In the genomic region with DNA sequence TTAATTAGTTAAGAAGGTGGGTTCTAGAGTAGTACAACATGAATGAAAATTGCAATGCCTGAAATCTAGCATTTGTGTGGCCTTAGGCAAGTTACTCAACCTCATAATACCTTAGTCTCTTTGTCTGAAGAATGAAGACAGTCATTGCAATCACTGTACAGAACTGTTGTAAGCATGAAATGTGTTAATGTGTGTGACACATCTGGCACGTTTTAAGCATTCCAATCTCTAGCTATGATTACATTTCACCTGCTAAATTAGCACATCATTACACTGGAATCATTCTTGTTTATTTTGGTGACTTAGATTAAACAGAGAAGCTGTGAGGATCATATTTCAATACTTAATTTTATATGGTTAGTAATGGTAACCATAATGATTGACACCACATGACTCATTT, we compare ENCODE assay signal across 15 cellular contexts.
DNase-seq lines count a peak whose midpoint lies in the region; ATAC-seq and TF ChIP-seq lines count a peak whose summit lies in the region.
"Had no signal": no experiment of that assay in that cellular context is flagged by ENCODE, and none has a peak within 500 bp of the region (broad histone marks: within the 10 kb centered on the region; RNA-seq: fewer than 3 reads in every experiment).

No MANE protein-coding gene starts in this region.

- no peaks in the 10 kb centered on the region for H3K9me3 Mint-ChIP-seq in MCF 10A (ENCODE audit: unreplicated experiment)
- H3K9me3 Mint-ChIP-seq: CD14-positive monocyte had no signal

- no peak overlapping the region for H3K4me3 Mint-ChIP-seq in MCF 10A (ENCODE audit: unreplicated experiment)
- H3K4me3 Mint-ChIP-seq: CD14-positive monocyte; CD4-positive, alpha-beta memory T cell; GM23338 had no signal

- no peak for TF ChIP-seq EP300 in upper lobe of left lung (IDR thresholded peaks at IDR 0.05)

- DNase-seq in MCF 10A (ENCODE audit: unreplicated experiment) (peak; percentile 17), mammary epithelial cell (no peak), RWPE1 (ENCODE audit: low spot score) (peak; percentile 1), epithelial cell of esophagus (ENCODE audit: low read depth) (peak; percentile 51), renal cortical epithelial cell (ENCODE audit: low read depth) (peak; percentile 3), upper lobe of left lung (no peak)
- DNase-seq: 8988T; CD4-positive, alpha-beta memory T cell; GDM1; HCEC 1CT had no signal

- H3K4me3 ChIP-seq in mammary epithelial cell (replicated peaks in 1 of 3; ENCODE audit: insufficient read depth in 1 of 3, low read depth in 2 of 3, low read length in 3 of 3) (no peak overlapping the region), epithelial cell of esophagus (ENCODE audit: low read length) (no peak overlapping the region), upper lobe of left lung (no peak overlapping the region)
- H3K4me3 ChIP-seq: BLaER1, GM23338 had no signal

- no peaks in the 10 kb centered on the region for H4K20me1 ChIP-seq in mammary epithelial cell (ENCODE audit: insufficient read depth, low read length)
- H4K20me1 ChIP-seq: BLaER1 had no signal

- 0% methylated on average over 1 of the region's 1 CpG for WGBS in mammary epithelial cell (ENCODE audit: low coverage, missing lambda C conversion rate)
- whole genome bisulfite sequencing in upper lobe of left lung, 2 donors = 43 to 45% methylated on average over 1 of the region's 1 CpG

- in situ Hi-C loops in mammary epithelial cell (cut with MboI; ENCODE audit: low sequenced_read_pairs in 2 of 2) = no loop called here

- dilution Hi-C loops in mammary epithelial cell (cut with HindIII; ENCODE audit: low sequenced_read_pairs) = no loop called here

- POLR2A ChIA-PET in MCF 10A (lab: Yijun Ruan, JAX) = no interaction called here
- POLR2A ChIA-PET in RWPE1 (lab: Yijun Ruan, JAX; ENCODE audit: low non-redundant PET) = no interaction called here

- H3K27me3 ChIP-seq in mammary epithelial cell (ENCODE audit: insufficient read depth, low read length) = no peaks in the 10 kb centered on the region
- no peaks in the 10 kb centered on the region for H3K27me3 ChIP-seq in upper lobe of left lung
- H3K27me3 ChIP-seq: BLaER1 had no signal

- no peak for TF ChIP-seq POLR2A in upper lobe of left lung (IDR thresholded peaks at IDR 0.05)

- H2AFZ ChIP-seq in mammary epithelial cell (ENCODE audit: low read depth, low read length) = no peak overlapping the region
- H2AFZ ChIP-seq: GM23338 had no signal

- H3K4me1 ChIP-seq in mammary epithelial cell (ENCODE audit: insufficient read depth, low read length) = no peaks in the 10 kb centered on the region
- no peaks in the 10 kb centered on the region for H3K4me1 ChIP-seq in upper lobe of left lung
- H3K4me1 ChIP-seq: BLaER1 had no signal

- CTCF ChIA-PET in MCF 10A (lab: Yijun Ruan, JAX) = no interaction called here
- CTCF ChIA-PET in mammary epithelial cell (lab: Charles Lee; ENCODE audit: low non-redundant PET) = no interaction called here
- CTCF ChIA-PET in RWPE1 (lab: Yijun Ruan, JAX) = interaction anchor here (0.6 kb wide), 1 partner anchor 120 kb away, joined by 3 read pairs; no protein-coding TSS in a partner anchor

- peaks cover 4% of the 10 kb centered on the region for H3K27me3 Mint-ChIP-seq in MCF 10A (ENCODE audit: insufficient read depth, unreplicated experiment)
- H3K27me3 Mint-ChIP-seq: CD4-positive, alpha-beta memory T cell had no signal

- ATAC-seq in upper lobe of left lung (ENCODE audit: low FRiP score in 2 of 2) = no peak
- ATAC-seq in HG02763 (IDR thresholded peaks at IDR 0.05; ENCODE audit: unreplicated experiment) = no peak
- ATAC-seq in HG02588 (IDR thresholded peaks at IDR 0.05; ENCODE audit: unreplicated experiment) = no peak
- ATAC-seq: GM23338 had no signal

- H3K27ac ChIP-seq in mammary epithelial cell (ENCODE audit: insufficient read depth, low read depth, low read length) (no peak overlapping the region), RWPE1 (no peak overlapping the region), upper lobe of left lung (no peak overlapping the region)
- H3K27ac ChIP-seq: BLaER1 had no signal

- H3K4me1 Mint-ChIP-seq in MCF 10A (ENCODE audit: insufficient read depth, unreplicated experiment) = peaks cover 14% of the 10 kb centered on the region
- H3K4me1 Mint-ChIP-seq: CD14-positive monocyte; CD4-positive, alpha-beta memory T cell had no signal

- intact Hi-C loops in MCF 10A (cut with micrococcal nuclease) (loop anchor here (2.0 kb wide), 1 partner anchor 980 kb away; no protein-coding TSS in a partner anchor), mammary epithelial cell (cut with micrococcal nuclease) (loop anchor here (2.0 kb wide), 1 partner anchor 514 kb away; no protein-coding TSS in a partner anchor)

- H3K9ac ChIP-seq in mammary epithelial cell (ENCODE audit: insufficient read depth, low read length) = no peak overlapping the region
- H3K9ac ChIP-seq: BLaER1 had no signal

- no peaks in the 10 kb centered on the region for H3K79me2 ChIP-seq in mammary epithelial cell (ENCODE audit: insufficient read depth, low read length)

- peaks cover 4% of the 10 kb centered on the region for H3K36me3 Mint-ChIP-seq in MCF 10A (ENCODE audit: insufficient read depth, unreplicated experiment)
- H3K36me3 Mint-ChIP-seq: CD14-positive monocyte; CD4-positive, alpha-beta memory T cell had no signal

- H3K36me3 ChIP-seq in mammary epithelial cell (ENCODE audit: insufficient read depth, low read length) (no peaks in the 10 kb centered on the region), upper lobe of left lung (no peaks in the 10 kb centered on the region)
- H3K36me3 ChIP-seq: BLaER1 had no signal

- TF ChIP-seq CTCF in MCF 10A (IDR thresholded peaks at IDR 0.05; ENCODE audit: unreplicated experiment) = no peak
- TF ChIP-seq CTCF in mammary epithelial cell (conservative IDR thresholded peaks at IDR 0.05 in 1 of 2, IDR thresholded peaks at IDR 0.05 in 1 of 2; ENCODE audit: extremely low read depth in 1 of 2, insufficient read depth in 1 of 2, low read depth in 1 of 2, low read length in 2 of 2) = no peak
- TF ChIP-seq CTCF in RWPE1 (conservative IDR thresholded peaks at IDR 0.05; ENCODE audit: low read depth) = no peak
- TF ChIP-seq CTCF in epithelial cell of esophagus (IDR thresholded peaks at IDR 0.05; ENCODE audit: insufficient read depth, low read depth, low read length, missing control alignments) = no peak
- TF ChIP-seq CTCF in upper lobe of left lung (IDR thresholded peaks at IDR 0.05) = no peak

- no peaks in the 10 kb centered on the region for H3K9me3 ChIP-seq in mammary epithelial cell (replicated peaks; ENCODE audit: insufficient read depth, low read length)
- H3K9me3 ChIP-seq in upper lobe of left lung = no peaks in the 10 kb centered on the region
- H3K9me3 ChIP-seq: BLaER1 had no signal

- BruUV-seq in MCF 10A (replicated peaks; lab: Mats Ljungman, UMichigan) (no TSS peak), mammary epithelial cell (replicated peaks; lab: Mats Ljungman, UMichigan) (no TSS peak)

- no peak overlapping the region for H3K27ac Mint-ChIP-seq in MCF 10A (ENCODE audit: low read depth, unreplicated experiment)
- H3K27ac Mint-ChIP-seq: CD14-positive monocyte; CD4-positive, alpha-beta memory T cell; GM23338 had no signal

- H3K4me2 ChIP-seq in mammary epithelial cell (ENCODE audit: insufficient read depth, low read depth, low read length) = no peak overlapping the region
- H3K4me2 ChIP-seq: BLaER1, GM23338 had no signal

Comparison
In these comparisons a context has a peak if more than half of its experiments do, and no peak if none do; other contexts are left out.
1. DNase-seq: peak in MCF 10A (single experiment), RWPE1 (single experiment), epithelial cell of esophagus (single experiment) and renal cortical epithelial cell (single experiment); none in mammary epithelial cell (single experiment) and upper lobe of left lung (0 of 2).